Comparison of ENCODE assay signal across 19 cellular contexts in genomic region chr10:43293677-43294057, GRCh38. TPM values are rescaled to one million over a fixed set of nuclear protein-coding genes. Genes with fewer than 3 reads are reported as not detected.
DNase-seq lines count a peak whose midpoint lies in the region; ATAC-seq, FAIRE-seq and TF ChIP-seq lines count a peak whose summit lies in the region.
"Had no signal": no experiment of that assay in that cellular context is flagged by ENCODE, and none has a peak within 500 bp of the region (broad histone marks: within the 10 kb centered on the region; RNA-seq: fewer than 3 reads in every experiment).

No MANE protein-coding gene starts in this region.

- TF ChIP-seq CTCF in SK-N-SH (IDR thresholded peaks at IDR 0.05) (no peak), OCI-LY3 (IDR thresholded peaks at IDR 0.05; ENCODE audit: low read depth, low read length) (no peak)

- peak; percentile 24; the same call in 2 of the 3 replicates for ATAC-seq in SK-N-SH treated with all-trans-retinoic acid at 6 μM for 48 hours
- ATAC-seq in CD4-positive, CD25-positive, alpha-beta regulatory T cell (ENCODE audit: low read depth in 2 of 2) = no peak
- ATAC-seq in effector memory CD8-positive, alpha-beta T cell (replicated peaks) = no peak
- no peak for ATAC-seq in stimulated activated memory B cell treated with anti-CD40 and anti-IgM and Interleukin-4, amounts not matched to agents 10 μg/mL and 1 μg/mL and 100 μg/mL, for 72 hours

- WGBS in SK-N-SH (ENCODE audit: low lambda C conversion rate) = 31% methylated on average over 6 of the region's 8 CpGs

- no peak for TF ChIP-seq EP300 in SK-N-SH (IDR thresholded peaks at IDR 0.05; ENCODE audit: borderline replicate concordance in 1 of 2, low read depth in 1 of 2, low read length in 1 of 2)

- peaks cover 0 to 4% of the 10 kb centered on the region in 2 experiments; a peak in 1 of 4 replicates for H3K4me1 ChIP-seq in SK-N-SH (ENCODE audit: control insufficient read depth in 1 of 2, insufficient read depth in 2 of 2, low read depth in 1 of 2, low read length in 1 of 2)
- peaks cover 37% of the 10 kb centered on the region for H3K4me1 ChIP-seq in CD4-positive, CD25-positive, alpha-beta regulatory T cell (ENCODE audit: control insufficient read depth, insufficient read depth, low read length, poor library complexity, severe bottlenecking)
- no peaks in the 10 kb centered on the region for H3K4me1 ChIP-seq in OCI-LY3 (ENCODE audit: low read length)
- H3K4me1 ChIP-seq: colonic mucosa had no signal

- H3K4me3 Mint-ChIP-seq in CD4-positive, CD25-positive, alpha-beta regulatory T cell = peak overlapping the region; percentile 58 to 80 (median 72)
- H3K4me3 Mint-ChIP-seq in effector memory CD8-positive, alpha-beta T cell = peak overlapping the region; percentile 66 to 69
- peak overlapping the region in 1 of 5 donors; percentile 20 for H3K4me3 Mint-ChIP-seq in immature natural killer cell
- no peak overlapping the region for H3K4me3 Mint-ChIP-seq in stimulated activated memory B cell treated with anti-CD40 and anti-IgM and Interleukin-4, amounts not matched to agents 10 μg/mL and 1 μg/mL and 100 μg/mL, for 72 hours

- no peaks in the 10 kb centered on the region for H3K9me3 ChIP-seq in SK-N-SH
- no peaks in the 10 kb centered on the region for H3K9me3 ChIP-seq in CD4-positive, CD25-positive, alpha-beta regulatory T cell (ENCODE audit: control insufficient read depth in 2 of 2, low read length in 2 of 2)
- H3K9me3 ChIP-seq in OCI-LY3 (ENCODE audit: insufficient read depth, low read length) = no peaks in the 10 kb centered on the region
- H3K9me3 ChIP-seq: colonic mucosa, left ventricle myocardium inferior, ovary, tibial nerve had no signal

- TF ChIP-seq POLR2A in H54 (IDR thresholded peaks at IDR 0.05; ENCODE audit: low read depth, low read length) = no peak

- H3K36me3 ChIP-seq in SK-N-SH (replicated peaks in 1 of 2; ENCODE audit: control insufficient read depth in 1 of 2, insufficient read depth in 2 of 2, low read length in 1 of 2) (no peaks in the 10 kb centered on the region), OCI-LY3 (replicated peaks; ENCODE audit: low read depth, low read length) (no peaks in the 10 kb centered on the region)
- H3K36me3 ChIP-seq in CD4-positive, CD25-positive, alpha-beta regulatory T cell (ENCODE audit: control insufficient read depth, insufficient read depth, low read length) = no peaks in the 10 kb centered on the region
- H3K36me3 ChIP-seq: colonic mucosa, left ventricle myocardium inferior, ovary, tibial nerve had no signal

- peak overlapping the region; percentile 77 to 94 (median 90) for H3K27ac Mint-ChIP-seq in CD4-positive, CD25-positive, alpha-beta regulatory T cell
- peak overlapping the region; percentile 89 to 92 for H3K27ac Mint-ChIP-seq in effector memory CD8-positive, alpha-beta T cell
- peak overlapping the region in 3 of 6 donors; percentile 47 to 48 (median 48) for H3K27ac Mint-ChIP-seq in immature natural killer cell
- H3K27ac Mint-ChIP-seq in stimulated activated memory B cell treated with anti-CD40 and anti-IgM and Interleukin-4, amounts not matched to agents 10 μg/mL and 1 μg/mL and 100 μg/mL, for 72 hours = no peak overlapping the region

- H4K20me1 ChIP-seq in SK-N-SH (ENCODE audit: insufficient read depth) (no peaks in the 10 kb centered on the region), OCI-LY3 (ENCODE audit: insufficient read depth, low read length) (no peaks in the 10 kb centered on the region)

- H3F3A ChIP-seq in SK-N-SH (replicated peaks; ENCODE audit: insufficient read depth) = no peaks in the 10 kb centered on the region

- H3K9me2 ChIP-seq in SK-N-SH = no peaks in the 10 kb centered on the region

- H3K79me2 ChIP-seq in SK-N-SH (ENCODE audit: insufficient read depth) (no peaks in the 10 kb centered on the region), OCI-LY3 (ENCODE audit: low read length) (no peaks in the 10 kb centered on the region)

- no peak for FAIRE-seq in H54 (lab: Jason Lieb, UNC)
- FAIRE-seq: astrocyte, frontal cortex had no signal

- no peak overlapping the region for H3K4me2 ChIP-seq in SK-N-SH
- peak overlapping the region; percentile 59 for H3K4me2 ChIP-seq in OCI-LY3 (ENCODE audit: low read length)

- H3K4me1 Mint-ChIP-seq in CD4-positive, CD25-positive, alpha-beta regulatory T cell = peaks cover 13 to 64% (median 39%) of the 10 kb centered on the region in 4 donors
- peaks cover 38 to 51% of the 10 kb centered on the region in 2 donors for H3K4me1 Mint-ChIP-seq in effector memory CD8-positive, alpha-beta T cell (ENCODE audit: low read depth in 2 of 2)
- H3K4me1 Mint-ChIP-seq in immature natural killer cell = peaks cover 9 to 25% of the 10 kb centered on the region in 2 donors
- peaks cover 17% of the 10 kb centered on the region for H3K4me1 Mint-ChIP-seq in stimulated activated memory B cell treated with anti-CD40 and anti-IgM and Interleukin-4, amounts not matched to agents 10 μg/mL and 1 μg/mL and 100 μg/mL, for 72 hours

- H3K27ac ChIP-seq in SK-N-SH (ENCODE audit: low read depth in 2 of 2, low read length in 1 of 2) (no peak overlapping the region), OCI-LY3 (ENCODE audit: low read length) (no peak overlapping the region)
- peak overlapping the region; percentile 69 for H3K27ac ChIP-seq in CD4-positive, CD25-positive, alpha-beta regulatory T cell (ENCODE audit: insufficient read depth, low read length, poor library complexity, severe bottlenecking)
- H3K27ac ChIP-seq: 22Rv1, C4-2B, colonic mucosa, HL-60, left ventricle myocardium inferior, ovary, tibial nerve had no signal

- no peak overlapping the region for H3K9ac ChIP-seq in SK-N-SH
- H3K9ac ChIP-seq in OCI-LY3 (ENCODE audit: low read length) = no peak overlapping the region

- POLR2A ChIA-PET in SK-N-SH (lab: Yijun Ruan, JAX) = no interaction called here

- peaks cover 15% of the 10 kb centered on the region; the same call in 1 of the 2 replicates for H3K27me3 ChIP-seq in SK-N-SH (ENCODE audit: insufficient read depth)
- H3K27me3 ChIP-seq in CD4-positive, CD25-positive, alpha-beta regulatory T cell (ENCODE audit: control insufficient read depth, insufficient read depth, low read length) = no peaks in the 10 kb centered on the region
- H3K27me3 ChIP-seq in OCI-LY3 (ENCODE audit: low read depth, low read length) = no peaks in the 10 kb centered on the region
- H3K27me3 ChIP-seq: colonic mucosa, ovary, tibial nerve had no signal

- no peak for TF ChIP-seq RAD21 in SK-N-SH (IDR thresholded peaks at IDR 0.05; ENCODE audit: low read length)

- H3K9me3 Mint-ChIP-seq in CD4-positive, CD25-positive, alpha-beta regulatory T cell = peaks cover 0 to 3% (median 0%) of the 10 kb centered on the region in 7 donors
- no peaks in the 10 kb centered on the region for H3K9me3 Mint-ChIP-seq in effector memory CD8-positive, alpha-beta T cell
- H3K9me3 Mint-ChIP-seq in immature natural killer cell = no peaks in the 10 kb centered on the region
- no peaks in the 10 kb centered on the region for H3K9me3 Mint-ChIP-seq in stimulated activated memory B cell treated with anti-CD40 and anti-IgM and Interleukin-4, amounts not matched to agents 10 μg/mL and 1 μg/mL and 100 μg/mL, for 72 hours

- H2AFZ ChIP-seq in SK-N-SH (ENCODE audit: low read depth) = no peak overlapping the region
- H2AFZ ChIP-seq in OCI-LY3 (ENCODE audit: low read depth, low read length) = peak overlapping the region; percentile 25; the same call in 1 of the 2 replicates

- CTCF ChIA-PET in SK-N-SH (lab: Yijun Ruan, JAX) = interaction anchor here (0.9 to 5.8 kb wide), 18 partner anchors 11 to 168 kb away, joined by 3 to 90 read pairs (median 8); no protein-coding TSS in a partner anchor

- no peak for DNase-seq in SK-N-SH
- DNase-seq in CD4-positive, CD25-positive, alpha-beta regulatory T cell = no peak
- DNase-seq in effector memory CD8-positive, alpha-beta T cell = no peak
- DNase-seq in immature natural killer cell = no peak
- no peak for DNase-seq in H54 (ENCODE audit: insufficient read length, low spot score)
- DNase-seq: KG1, left ventricle myocardium inferior had no signal

- no peaks in the 10 kb centered on the region for H3K36me3 Mint-ChIP-seq in CD4-positive, CD25-positive, alpha-beta regulatory T cell
- H3K36me3 Mint-ChIP-seq in effector memory CD8-positive, alpha-beta T cell (ENCODE audit: insufficient read depth) = peaks cover 5% of the 10 kb centered on the region
- no peaks in the 10 kb centered on the region for H3K36me3 Mint-ChIP-seq in immature natural killer cell
- H3K36me3 Mint-ChIP-seq in stimulated activated memory B cell treated with anti-CD40 and anti-IgM and Interleukin-4, amounts not matched to agents 10 μg/mL and 1 μg/mL and 100 μg/mL, for 72 hours = no peaks in the 10 kb centered on the region

- H3K4me3 ChIP-seq in SK-N-SH (ENCODE audit: low read depth in 2 of 2, low read length in 1 of 2) = no peak overlapping the region
- peak overlapping the region; percentile 35 for H3K4me3 ChIP-seq in CD4-positive, CD25-positive, alpha-beta regulatory T cell (ENCODE audit: low read depth, low read length)
- H3K4me3 ChIP-seq in OCI-LY3 (ENCODE audit: low read length) = no peak overlapping the region
- H3K4me3 ChIP-seq: colonic mucosa, left ventricle myocardium inferior, ovary, skin epidermis, tibial nerve had no signal

- H3K27me3 Mint-ChIP-seq in CD4-positive, CD25-positive, alpha-beta regulatory T cell = peaks cover 13% of the 10 kb centered on the region
- H3K27me3 Mint-ChIP-seq in effector memory CD8-positive, alpha-beta T cell = no peaks in the 10 kb centered on the region
- peaks cover 2 to 4% (median 4%) of the 10 kb centered on the region in 3 donors for H3K27me3 Mint-ChIP-seq in immature natural killer cell (ENCODE audit: low read depth in 3 of 3)
- peaks cover 53% of the 10 kb centered on the region for H3K27me3 Mint-ChIP-seq in stimulated activated memory B cell treated with anti-CD40 and anti-IgM and Interleukin-4, amounts not matched to agents 10 μg/mL and 1 μg/mL and 100 μg/mL, for 72 hours

TF ChIP-seq in SK-N-SH, 30 proteins besides CTCF, POLR2A, EP300 and RAD21 (continues in another document):
- TF ChIP-seq RCOR1 (IDR thresholded peaks at IDR 0.05; ENCODE audit: low read length) (no peak), FOXJ3 (CRISPR knock-in tag; IDR thresholded peaks at IDR 0.05) (no peak), RFX5 (IDR thresholded peaks at IDR 0.05; ENCODE audit: low read length) (no peak)

RNA-seq across cellular contexts. Expression of gene RASGEF1A, which starts 26.8 kb away (rescaled TPM):
- polyA plus RNA-seq in SK-N-SH (2012; rRNA removed) (not detected in 2 replicates), immature natural killer cell (10 to 100 TPM in 1 of 3 donors, 1 to 10 TPM in 2; 4.4 to 11.6 (median 5.6) TPM)
- polyA plus RNA-seq in SK-N-SH (2012; cell fraction: cytosol; rRNA removed) = 0.01 TPM in 1 of 2 replicates, not detected in the other
- not detected in 2 replicates for polyA plus RNA-seq in SK-N-SH (2012; cell fraction: nucleus; rRNA removed)
- 0.91 TPM for total RNA-seq in CD4-positive, CD25-positive, alpha-beta regulatory T cell
- polyA plus RNA-seq in CD4-positive, CD25-positive, alpha-beta regulatory T cell = under 1 TPM; 0.16 to 0.41 (median 0.34) TPM
